ENCODE assay signal across 8 cellular contexts in the genomic region with DNA sequence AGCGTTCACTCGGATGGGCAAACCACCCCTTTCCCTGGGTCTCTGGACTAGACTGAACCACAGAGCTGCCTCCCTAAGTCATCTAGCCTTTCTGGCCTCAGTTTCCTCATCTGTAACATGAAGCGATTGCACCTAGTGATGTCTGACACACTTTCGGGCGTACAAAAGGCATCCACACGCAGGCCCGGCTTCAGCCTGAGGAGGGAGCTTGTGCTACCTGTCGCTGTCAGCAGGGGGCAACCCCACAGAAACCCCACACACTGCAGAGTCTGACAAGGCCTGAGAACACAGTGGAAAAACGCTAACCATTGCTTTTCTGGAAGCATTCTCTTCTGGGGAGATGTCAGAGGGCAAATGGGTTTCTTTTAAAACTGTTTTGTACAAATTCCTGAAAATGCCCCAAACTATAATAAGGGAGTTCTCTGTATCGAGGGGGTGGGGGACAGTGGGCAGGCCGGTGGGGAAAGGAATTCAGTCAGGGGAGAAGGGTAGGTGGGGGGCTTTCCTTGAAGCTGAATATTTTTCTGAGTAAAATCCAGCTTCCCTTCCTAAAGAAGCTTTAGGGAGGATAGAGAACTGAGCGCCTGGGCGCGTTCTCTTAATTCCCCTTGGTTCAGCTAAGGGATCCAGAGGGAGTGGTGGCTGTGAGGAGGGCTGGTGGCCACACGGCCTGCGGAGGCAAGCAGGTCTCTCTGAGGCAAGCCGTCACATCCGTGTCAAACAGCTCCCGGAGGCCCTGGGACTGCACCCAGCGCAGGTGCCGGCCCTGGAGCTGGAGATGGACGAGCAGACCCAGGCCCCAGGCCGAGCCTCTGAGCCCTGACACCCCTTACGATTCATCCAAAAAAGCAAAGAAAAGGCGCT. TPM values are rescaled to one million over a fixed set of nuclear protein-coding genes. Genes with fewer than 3 reads are reported as not detected.
DNase-seq lines count a peak whose midpoint lies in the region; ATAC-seq and TF ChIP-seq lines count a peak whose summit lies in the region.

No MANE protein-coding gene starts in this region.

- TF ChIP-seq CTCF in RWPE1 (conservative IDR thresholded peaks at IDR 0.05; ENCODE audit: low read depth) = peak; percentile 65

- intact Hi-C loops in Right ventricle myocardium superior (cut with DNase I) = loop anchor here (5.0 to 10.0 kb wide), 2 partner anchors 379 to 882 kb away; no protein-coding TSS in a partner anchor

- peak; percentile 79 for ATAC-seq in GM19324 (IDR thresholded peaks at IDR 0.05; ENCODE audit: low FRiP score, unreplicated experiment)
- peak; percentile 88 for ATAC-seq in HG03469 (IDR thresholded peaks at IDR 0.05; ENCODE audit: unreplicated experiment)
- ATAC-seq in Right ventricle myocardium superior (ENCODE audit: poor library complexity) = peak; percentile 82

- DNase-seq in CMK (ENCODE audit: low read depth) (peak; percentile 29), RWPE1 (ENCODE audit: low spot score) (peak; percentile 53), Right ventricle myocardium superior (peak; percentile 46), renal cortical epithelial cell (ENCODE audit: low read depth) (peak; percentile 36), DMS79 treated with DMSO at 0.1 percent for 48 hours (lab: John Stamatoyannopoulos, UW) (no peak)
- DNase-seq in activated naive CD4-positive, alpha-beta T cell treated with Interleukin-2 at 50 U/mL for 16 hours = peak; percentile 53

- H3K27ac ChIP-seq in RWPE1 = no peak overlapping the region

- POLR2A ChIA-PET in RWPE1 (lab: Yijun Ruan, JAX; ENCODE audit: low non-redundant PET) = no interaction called here

- CTCF ChIA-PET in RWPE1 (lab: Yijun Ruan, JAX) = interaction anchor here (0.6 to 2.1 kb wide), 15 partner anchors 11 to 647 kb away, joined by 3 to 10 read pairs (median 3); no protein-coding TSS in a partner anchor

RNA-seq across cellular contexts. Expression of a gene that starts 0.6 kb away (rescaled TPM):
- total RNA-seq in Right ventricle myocardium superior (not detected), renal cortical epithelial cell (0.35 TPM in 1 of 2 replicates, not detected in the other)
